ENCODE assay signal across 8 cellular contexts in genomic region chr3:9503283-9503682, GRCh38. TPM values are rescaled to one million over a fixed set of nuclear protein-coding genes. Genes with fewer than 3 reads are reported as not detected.
DNase-seq lines count a peak whose midpoint lies in the region; ATAC-seq and TF ChIP-seq lines count a peak whose summit lies in the region.

No MANE protein-coding gene starts in this region.

- 3% methylated on average over 4 of the region's 4 CpGs for WGBS in liver

- peak; percentile 74 to 87 for TF ChIP-seq RAD21 in liver (IDR thresholded peaks at IDR 0.05)

- H3K4me3 ChIP-seq in BJ (ENCODE audit: low read depth, low read length) (no peak overlapping the region), choroid plexus epithelial cell (ENCODE audit: low read depth, low read length) (no peak overlapping the region), liver (ENCODE audit: low read depth in 1 of 3, low read length in 3 of 3) (no peak overlapping the region)

- H3K27ac ChIP-seq in liver (ENCODE audit: low read depth in 1 of 2, low read length in 2 of 2) = no peak overlapping the region

- H3K27me3 ChIP-seq in BJ (ENCODE audit: control insufficient read depth, insufficient read depth, low read length) = peaks cover 5% of the 10 kb centered on the region
- H3K27me3 ChIP-seq in liver (ENCODE audit: control insufficient read depth in 4 of 4, insufficient read depth in 4 of 4, low read length in 3 of 4) = peaks cover 0 to 3% (median 0%) of the 10 kb centered on the region in 4 donors

- POLR2A ChIA-PET in BJ (lab: Charles Lee) = no interaction called here

- ATAC-seq in GM21723 (IDR thresholded peaks at IDR 0.05; ENCODE audit: unreplicated experiment) = peak; percentile 52

- H3K9me3 ChIP-seq in liver (ENCODE audit: control insufficient read depth in 4 of 4, low read length in 3 of 4) = no peaks in the 10 kb centered on the region

- no peak for DNase-seq in BJ (ENCODE audit: low read depth)
- DNase-seq in NCI-H2227 treated with DMSO at 0.1 percent for 48 hours (lab: John Stamatoyannopoulos, UW) = peak; percentile 45
- peak; percentile 39 to 69 for DNase-seq in activated CD4-positive, alpha-beta T cell treated with anti-CD3 and anti-CD28 coated beads for 24 hours (ENCODE audit: low read depth in 2 of 2)
- peak; percentile 84 for DNase-seq in choroid plexus epithelial cell (ENCODE audit: low read depth)
- peak; percentile 32 to 37 (median 32) for DNase-seq in stimulated activated CD4-positive, alpha-beta T cell treated with anti-CD3 and anti-CD28 coated beads, TNF-alpha, amount 100 ng/mL, for 4 hours (ENCODE audit: low read depth in 3 of 3)
- no peak for DNase-seq in OCI-M2 (lab: John Stamatoyannopoulos, UW; ENCODE audit: unreplicated experiment)

- CTCF ChIA-PET in BJ (lab: Yijun Ruan, JAX) = interaction anchor here (0.7 to 3.8 kb wide), 11 partner anchors 9 to 192 kb away, joined by 3 to 35 read pairs (median 3); no protein-coding TSS in a partner anchor

- peak; percentile 95 for TF ChIP-seq CTCF in BJ (IDR thresholded peaks at IDR 0.05; ENCODE audit: insufficient read depth, low read depth, low read length)
- TF ChIP-seq CTCF in choroid plexus epithelial cell (conservative IDR thresholded peaks at IDR 0.05; ENCODE audit: low read depth, low read length) = peak; percentile 96
- TF ChIP-seq CTCF in liver (IDR thresholded peaks at IDR 0.05; ENCODE audit: low read depth, low read length, missing input control) = peak; percentile 76

- peaks cover 0 to 8% (median 2%) of the 10 kb centered on the region in 4 donors for H3K4me1 ChIP-seq in liver (ENCODE audit: control insufficient read depth in 4 of 4, insufficient read depth in 4 of 4, low read length in 3 of 4)

- H3K36me3 ChIP-seq in BJ (ENCODE audit: control insufficient read depth, insufficient read depth, low read length) (no peaks in the 10 kb centered on the region), liver (ENCODE audit: control insufficient read depth in 4 of 4, insufficient read depth in 3 of 4, low read depth in 1 of 4, low read length in 3 of 4) (no peaks in the 10 kb centered on the region)

- no peak overlapping the region for H3K9ac ChIP-seq in liver (ENCODE audit: low read depth in 1 of 2, low read length in 2 of 2)

TF ChIP-seq in liver, 16 proteins besides CTCF, POLR2A, EP300 and RAD21:
- TF ChIP-seq JUND (IDR thresholded peaks at IDR 0.05) (no peak), HNF4A (conservative IDR thresholded peaks at IDR 0.05) (peak; percentile 32 to 67)

RNA-seq across cellular contexts. Expression of gene LHFPL4, which starts 50.3 kb away (rescaled TPM):
- polyA plus RNA-seq in BJ (2011; rRNA removed) = not detected in 2 replicates
- polyA minus RNA-seq in BJ (2011; rRNA and poly(A)+ RNA removed) = not detected in 2 replicates
- not detected for total RNA-seq in liver
- under 1 TPM in 1 of 2 donors, not detected in 1; 0.08 TPM for polyA plus RNA-seq in liver

Comparison
In these comparisons a context has a peak if more than half of its experiments do, and no peak if none do; other contexts are left out.
1. DNase-seq: peak in NCI-H2227 treated with DMSO at 0.1 percent for 48 hours (single experiment), activated CD4-positive, alpha-beta T cell treated with anti-CD3 and anti-CD28 coated beads for 24 hours (2 of 2), choroid plexus epithelial cell (single experiment) and stimulated activated CD4-positive, alpha-beta T cell treated with anti-CD3 and anti-CD28 coated beads, TNF-alpha, amount 100 ng/mL, for 4 hours (3 of 3); none in BJ (single experiment) and OCI-M2 (single experiment).
2. Peak in every context shown above with its lines, with median percentiles within 50 percentile points of each other: CTCF ChIP-seq.